ENCODE assay signal across 1 cellular context in genomic region chr1:241396747-241397691, GRCh38.
TF ChIP-seq lines count a peak whose summit lies in the region.

No MANE protein-coding gene starts in this region.

TF ChIP-seq in WTC11, 78 proteins besides CTCF, POLR2A, EP300 and RAD21 (continued from another document):
- TF ChIP-seq, protein P1, sequence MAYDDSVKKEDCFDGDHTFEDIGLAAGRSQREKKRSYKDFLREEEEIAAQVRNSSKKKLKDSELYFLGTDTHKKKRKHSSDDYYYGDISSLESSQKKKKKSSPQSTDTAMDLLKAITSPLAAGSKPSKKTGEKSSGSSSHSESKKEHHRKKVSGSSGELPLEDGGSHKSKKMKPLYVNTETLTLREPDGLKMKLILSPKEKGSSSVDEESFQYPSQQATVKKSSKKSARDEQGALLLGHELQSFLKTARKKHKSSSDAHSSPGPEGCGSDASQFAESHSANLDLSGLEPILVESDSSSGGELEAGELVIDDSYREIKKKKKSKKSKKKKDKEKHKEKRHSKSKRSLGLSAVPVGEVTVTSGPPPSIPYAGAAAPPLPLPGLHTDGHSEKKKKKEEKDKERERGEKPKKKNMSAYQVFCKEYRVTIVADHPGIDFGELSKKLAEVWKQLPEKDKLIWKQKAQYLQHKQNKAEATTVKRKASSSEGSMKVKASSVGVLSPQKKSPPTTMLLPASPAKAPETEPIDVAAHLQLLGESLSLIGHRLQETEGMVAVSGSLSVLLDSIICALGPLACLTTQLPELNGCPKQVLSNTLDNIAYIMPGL (CRISPR knock-in tag; IDR thresholded peaks at IDR 0.05) = no peak
- TF ChIP-seq MLX (CRISPR knock-in tag; IDR thresholded peaks at IDR 0.05) (no peak), ZNF219 (CRISPR knock-in tag; IDR thresholded peaks at IDR 0.05; ENCODE audit: borderline replicate concordance) (no peak)
TF ChIP-seq in WTC11: peak in this region for 0.
